In genomic region chr12:58934528-58934927, GRCh38 we compare ENCODE assay signal across 16 cellular contexts. TPM values are rescaled to one million over a fixed set of nuclear protein-coding genes. Genes with fewer than 3 reads are reported as not detected.
DNase-seq lines count a peak whose midpoint lies in the region; FAIRE-seq and TF ChIP-seq lines count a peak whose summit lies in the region.
"Had no signal": no experiment of that assay in that cellular context is flagged by ENCODE, and none has a peak within 500 bp of the region (broad histone marks: within the 10 kb centered on the region; RNA-seq: fewer than 3 reads in every experiment).

No MANE protein-coding gene starts in this region.

- H3K36me3 ChIP-seq in SJCRH30 (no peaks in the 10 kb centered on the region), esophagus muscularis mucosa (no peaks in the 10 kb centered on the region)
- H3K36me3 ChIP-seq: BLaER1 treated with 17β-estradiol and CSF1 and Interleukin-3, amounts not matched to agents 10 nM and 100 nM had no signal

- TF ChIP-seq EP300 in esophagus muscularis mucosa (IDR thresholded peaks at IDR 0.05), result no peak

- 26% methylated on average over 3 of the region's 3 CpGs for WGBS in esophagus muscularis mucosa

- no peak for TF ChIP-seq CTCF in esophagus muscularis mucosa (IDR thresholded peaks at IDR 0.05)

- H3K27ac ChIP-seq in SJCRH30 (peak overlapping the region; percentile 92), esophagus muscularis mucosa (replicated peaks in 1 of 4) (peak overlapping the region in 3 of 4 donors; percentile 20 to 53 (median 49))
- H3K27ac ChIP-seq: BLaER1 treated with 17β-estradiol and CSF1 and Interleukin-3, amounts not matched to agents 10 nM and 100 nM had no signal

- intact Hi-C loops in esophagus muscularis mucosa (cut with DNase I), result no loop called here

- H3K9me3 ChIP-seq in SJCRH30 (replicated peaks), result no peaks in the 10 kb centered on the region
- H3K9me3 ChIP-seq in esophagus muscularis mucosa, result no peaks in the 10 kb centered on the region
- H3K9me3 ChIP-seq: BLaER1 treated with 17β-estradiol and CSF1 and Interleukin-3, amounts not matched to agents 10 nM and 100 nM had no signal

- FAIRE-seq in HTR-8/SVneo (lab: Jason Lieb, UNC) (peak; percentile 52), frontal cortex (lab: Jason Lieb, UNC) (no peak)
- FAIRE-seq: GM12878 had no signal

- H3K27me3 ChIP-seq in SJCRH30, result no peaks in the 10 kb centered on the region
- H3K27me3 ChIP-seq in esophagus muscularis mucosa, result no peaks in the 10 kb centered on the region
- H3K27me3 ChIP-seq: BLaER1 treated with 17β-estradiol and CSF1 and Interleukin-3, amounts not matched to agents 10 nM and 100 nM had no signal

- H3K4me1 ChIP-seq in SJCRH30 (peaks cover 51% of the 10 kb centered on the region), esophagus muscularis mucosa (peaks cover 0 to 12% (median 7%) of the 10 kb centered on the region in 4 donors)
- H3K4me1 ChIP-seq: BLaER1 treated with 17β-estradiol and CSF1 and Interleukin-3, amounts not matched to agents 10 nM and 100 nM had no signal

- in situ Hi-C loops in KBM-7 (cut with MboI; ENCODE audit: low pct_unique_long_range_greater_than_20kb, low sequenced_read_pairs), result no loop called here

- no peak overlapping the region for H3K4me3 ChIP-seq in SJCRH30
- no peak overlapping the region for H3K4me3 ChIP-seq in esophagus muscularis mucosa
- H3K4me3 ChIP-seq: BLaER1 treated with 17β-estradiol and CSF1 and Interleukin-3, amounts not matched to agents 10 nM and 100 nM; GM12878 had no signal

- DNase-seq in HTR-8/SVneo (ENCODE audit: insufficient read length, low spot score) (no peak), SJCRH30 (peak in 1 of 2 experiments; percentile 33), esophagus muscularis mucosa (ENCODE audit: extremely low spot score) (no peak), KBM-7 (no peak), frontal cortex (ENCODE audit: low spot score in 2 of 2) (no peak), nucleus accumbens (lab: John Stamatoyannopoulos, UW) (no peak)
- DNase-seq: CD8-positive, alpha-beta T cell; DMS 273 treated with DMSO at 0.1 percent for 48 hours; DMS53; DND-41; EL; GOT3; H7 had no signal

- TF ChIP-seq POLR2A in esophagus muscularis mucosa (IDR thresholded peaks at IDR 0.05; ENCODE audit: low read depth), result no peak

RNA-seq across cellular contexts. Expression of gene LRIG3, which starts 14.2 kb away (rescaled TPM):
- total RNA-seq in SJCRH30 (2014; rRNA removed; shearing (Covaris generic)), result 129 and 150 TPM in 2 replicates
- total RNA-seq in esophagus muscularis mucosa (10 to 100 TPM; 42.4 to 56.5 (median 50.4) TPM), frontal cortex (10.6 TPM)
- total RNA-seq: B cell; CD8-positive, alpha-beta T cell had no signal
